2 cellular contexts compared by ENCODE assay signal in genomic region chr21:29378814-29379213, GRCh38.
TF ChIP-seq lines count a peak whose summit lies in the region.

No MANE protein-coding gene starts in this region.

TF ChIP-seq in IMR-90, 13 proteins besides CTCF, POLR2A, EP300 and RAD21:
- no peak for TF ChIP-seq USF2 (IDR thresholded peaks at IDR 0.05; ENCODE audit: low read depth, low read length)
- TF ChIP-seq CEBPB (IDR thresholded peaks at IDR 0.05; ENCODE audit: low read depth, low read length): no peak
- no peak for TF ChIP-seq NFE2L2 (IDR thresholded peaks at IDR 0.05; ENCODE audit: low read depth, low read length)
- TF ChIP-seq MAFK (IDR thresholded peaks at IDR 0.05; ENCODE audit: low read depth, low read length): no peak
TF ChIP-seq in IMR-90: peak in this region for 0.

TF ChIP-seq in K562, 482 proteins besides CTCF, POLR2A, EP300 and RAD21:
- TF ChIP-seq E2F6 (IDR thresholded peaks at IDR 0.05; ENCODE audit: borderline replicate concordance in 1 of 2, extremely low read depth in 1 of 2, insufficient read depth in 1 of 2, insufficient read length in 1 of 2, low read depth in 1 of 2, low read length in 1 of 2, poor library complexity in 1 of 2, severe bottlenecking in 1 of 2) (no peak), ESRRB (CRISPR knock-in tag; IDR thresholded peaks at IDR 0.05; ENCODE audit: borderline replicate concordance) (no peak), ZNF165 (CRISPR knock-in tag; IDR thresholded peaks at IDR 0.05; ENCODE audit: borderline replicate concordance) (no peak), TCF7L2 (IDR thresholded peaks at IDR 0.05; ENCODE audit: low read depth, low read length) (no peak), NFIC (IDR thresholded peaks at IDR 0.05) (peak; percentile 20; the same call in 1 of the 2 replicates)
